Comparison of ENCODE assay signal across 11 cellular contexts in genomic region chr15:31367021-31367729, GRCh38. TPM values are rescaled to one million over a fixed set of nuclear protein-coding genes. Genes with fewer than 3 reads are reported as not detected.
DNase-seq lines count a peak whose midpoint lies in the region; ATAC-seq and TF ChIP-seq lines count a peak whose summit lies in the region.
"Had no signal": no experiment of that assay in that cellular context is flagged by ENCODE, and none has a peak within 500 bp of the region (broad histone marks: within the 10 kb centered on the region; RNA-seq: fewer than 3 reads in every experiment).

No MANE protein-coding gene starts in this region.

- POLR2A ChIA-PET in RWPE1 (lab: Yijun Ruan, JAX; ENCODE audit: low non-redundant PET): no interaction called here

- no peak for TF ChIP-seq CTCF in RWPE1 (conservative IDR thresholded peaks at IDR 0.05; ENCODE audit: low read depth)
- no peak for TF ChIP-seq CTCF in fibroblast of mammary gland (conservative IDR thresholded peaks at IDR 0.05; ENCODE audit: control insufficient read depth, insufficient read depth, low read depth, low read length)
- TF ChIP-seq CTCF in sigmoid colon (IDR thresholded peaks at IDR 0.05): no peak
- no peak for TF ChIP-seq CTCF in GM13976 (IDR thresholded peaks at IDR 0.05; ENCODE audit: borderline replicate concordance, control extremely low read depth, extremely low read depth, insufficient read depth, missing control alignments)

- WGBS in sigmoid colon, 2 donors: 88 to 90% methylated on average over 11 of the region's 11 CpGs

- H3K27me3 ChIP-seq in sigmoid colon: no peaks in the 10 kb centered on the region

- H3K36me3 ChIP-seq in sigmoid colon: peaks cover 0 to 4% (median 0%) of the 10 kb centered on the region in 4 donors

- no peak for DNase-seq in RWPE1 (ENCODE audit: low spot score)
- peak; percentile 13 for DNase-seq in fibroblast of mammary gland (ENCODE audit: low read depth)
- DNase-seq in sigmoid colon: no peak
- DNase-seq in GM13976 (ENCODE audit: low spot score): no peak
- no peak for DNase-seq in NCI-H1092 (lab: John Stamatoyannopoulos, UW)
- DNase-seq: activated effector memory CD4-positive, alpha-beta T cell treated with anti-CD3 and anti-CD28 coated beads, Interleukin-2, amount 50 U/mL, for 16 hours; DMS79 treated with DMSO at 0.1 percent for 48 hours; SHP77 had no signal

- H3K4me3 ChIP-seq in fibroblast of mammary gland (ENCODE audit: control insufficient read depth, low read depth, low read length) (no peak overlapping the region), sigmoid colon (no peak overlapping the region)

- intact Hi-C loops in sigmoid colon (cut with DNase I): loop anchor here (2.0 to 5.0 kb wide), 3 partner anchors 26 to 122 kb away; no protein-coding TSS in a partner anchor

- no peak for TF ChIP-seq EP300 in sigmoid colon (IDR thresholded peaks at IDR 0.05)

- H3K27ac ChIP-seq in RWPE1 (peak overlapping the region; percentile 96), sigmoid colon (peak overlapping the region; percentile 81 to 92 (median 84))

- in situ Hi-C loops in GM13976 (cut with MboI; ENCODE audit: low sequenced_read_pairs, unreplicated experiment): loop anchor here (10.0 kb wide), 1 partner anchor 118 kb away; no protein-coding TSS in a partner anchor

- CTCF ChIA-PET in RWPE1 (lab: Yijun Ruan, JAX): interaction anchor here (0.7 to 1.1 kb wide), 2 partner anchors 77 to 122 kb away, joined by 3 read pairs; no protein-coding TSS in a partner anchor

- no peak for TF ChIP-seq POLR2A in sigmoid colon (IDR thresholded peaks at IDR 0.05)

- peaks cover 0 to 69% (median 48%) of the 10 kb centered on the region in 4 donors for H3K4me1 ChIP-seq in sigmoid colon

- ATAC-seq in GM18498 (IDR thresholded peaks at IDR 0.05; ENCODE audit: unreplicated experiment): peak; percentile 4
- ATAC-seq in GM21529 (IDR thresholded peaks at IDR 0.05; ENCODE audit: unreplicated experiment): no peak
- no peak for ATAC-seq in HG02623 (IDR thresholded peaks at IDR 0.05; ENCODE audit: unreplicated experiment)

- H3K9me3 ChIP-seq in sigmoid colon: no peaks in the 10 kb centered on the region

RNA-seq across cellular contexts. Expression of gene KLF13, which starts 40.5 kb away (rescaled TPM):
- total RNA-seq in sigmoid colon: 10 to 100 TPM; 18.7 to 28.0 (median 24.5) TPM
- 10 to 100 TPM; 23.4 to 71.9 (median 48.6) TPM for polyA plus RNA-seq in sigmoid colon
